In the genomic region with DNA sequence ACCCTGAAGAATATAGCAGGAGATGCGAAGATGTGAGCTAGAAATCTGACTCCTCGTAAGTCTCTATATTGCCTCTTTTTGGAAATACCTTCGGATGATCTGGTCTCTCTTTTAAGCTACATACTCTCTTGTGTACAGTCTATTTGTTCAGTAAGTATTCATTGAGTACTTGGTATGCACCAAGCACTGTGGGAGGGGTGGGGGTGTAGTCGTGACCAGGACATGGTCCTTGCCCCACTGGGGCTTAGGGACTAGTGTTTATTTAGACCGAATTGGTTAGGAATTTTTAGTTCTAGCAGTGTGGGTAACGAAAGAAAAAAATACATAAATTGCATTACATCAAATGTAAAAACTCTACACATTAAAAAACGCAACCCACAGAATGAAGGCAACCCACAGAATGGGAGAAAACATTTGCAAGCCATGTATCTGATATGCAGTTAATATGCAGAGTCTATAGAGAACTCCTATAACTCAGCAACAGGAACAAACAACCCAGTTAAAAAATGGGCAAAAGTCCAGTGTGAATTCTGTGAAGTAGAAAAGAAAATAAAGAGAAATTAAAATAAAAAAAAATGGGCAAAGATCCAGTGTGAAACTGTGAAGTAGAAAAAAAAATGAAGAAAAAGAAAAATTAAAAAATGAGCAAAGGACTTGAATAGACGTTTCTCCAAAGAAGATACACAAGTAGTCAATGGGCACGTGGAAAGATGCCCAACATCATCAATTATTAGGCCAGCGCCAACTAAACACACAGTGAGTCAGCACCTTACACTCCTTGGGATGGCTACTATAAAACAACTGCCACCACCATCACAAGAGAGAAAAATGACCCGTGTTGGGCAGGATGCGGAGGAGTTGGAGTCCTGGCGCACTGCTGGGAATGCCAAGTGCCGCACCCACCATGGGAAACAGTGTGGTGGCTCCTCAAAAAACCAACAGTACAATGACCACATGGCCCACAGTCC, we compare ENCODE assay signal across 25 cellular contexts.
"Had no signal": no experiment of that assay in that cellular context is flagged by ENCODE, and none has a peak within 500 bp of the region (broad histone marks: within the 10 kb centered on the region; RNA-seq: fewer than 3 reads in every experiment).

No MANE protein-coding gene starts in this region.

- H3K4me3 ChIP-seq: adrenal gland, coronary artery, left lung, ovary, prostate gland, stomach, suprapubic skin, transverse colon had no signal

- H3K27me3 ChIP-seq: adrenal gland, foreskin keratinocyte, left lung, ovary, stomach, suprapubic skin, transverse colon had no signal

- H3K9me3 ChIP-seq: adrenal gland, left lung, ovary, prostate gland, stomach, suprapubic skin, transverse colon had no signal

- H3K27ac Mint-ChIP-seq: activated naive CD8-positive, alpha-beta T cell; activated T-helper 1 cell treated with anti-CD3 and anti-CD28 coated beads, Interleukin-12 subunit alpha, Interleukin-12 subunit beta, Interleukin-2, Interleukin-4 antibody, amounts not matched to agents 30 ng/mL and 10 ng/mL and 1 ng/mL, durations not matched to agents 14 hours and 24 hours and 36 hours; natural killer cell had no signal

- H3K36me3 Mint-ChIP-seq: activated naive CD8-positive, alpha-beta T cell; natural killer cell had no signal

- ATAC-seq: foreskin keratinocyte, left lung, natural killer cell had no signal

- H3K27me3 Mint-ChIP-seq: activated naive CD8-positive, alpha-beta T cell had no signal

- H3K36me3 ChIP-seq: adrenal gland, left lung, ovary, prostate gland, stomach, suprapubic skin, transverse colon had no signal

- H3K9me3 Mint-ChIP-seq: activated T-helper 1 cell treated with anti-CD3 and anti-CD28 coated beads, Interleukin-12 subunit alpha, Interleukin-12 subunit beta, Interleukin-2, Interleukin-4 antibody, amounts not matched to agents 30 ng/mL and 10 ng/mL and 1 ng/mL, durations not matched to agents 14 hours and 24 hours and 36 hours; natural killer cell had no signal

- DNase-seq: activated CD4-positive, alpha-beta T cell treated with anti-CD3 and anti-CD28 coated beads for 4 hours; activated CD4-positive, alpha-beta T cell treated with anti-CD3 and anti-CD28 coated beads, Interleukin-2, amount 50 U/mL, for 48 hours; activated CD4-positive, CD25-positive, alpha-beta regulatory T cell; activated gamma-delta T cell treated with Interleukin-2 at 50 U/mL for 16 hours; activated T-cell treated with anti-CD3 and anti-CD28 coated beads for 4 hours; cerebellar nuclear complex; foreskin keratinocyte; glutamatergic neuron; hippocampal formation; kidney glomerular epithelial cell; midbrain; natural killer cell; ovary; stimulated activated CD4-positive, alpha-beta T cell treated with anti-CD3 and anti-CD28 coated beads, Interleukin-12 subunit alpha, Interleukin-12 subunit beta, amount 100 ng/mL, for 4 hours; stimulated activated CD4-positive, alpha-beta T cell treated with anti-CD3 and anti-CD28 coated beads, Interleukin-4, amount 100 ng/mL, for 4 hours; stomach; T1000; transverse colon had no signal

- H3K4me3 Mint-ChIP-seq: activated naive CD8-positive, alpha-beta T cell; activated T-helper 1 cell treated with anti-CD3 and anti-CD28 coated beads, Interleukin-12 subunit alpha, Interleukin-12 subunit beta, Interleukin-2, Interleukin-4 antibody, amounts not matched to agents 30 ng/mL and 10 ng/mL and 1 ng/mL, durations not matched to agents 14 hours and 24 hours and 36 hours; natural killer cell had no signal

- H3K4me1 ChIP-seq: adrenal gland, foreskin keratinocyte, prostate gland, suprapubic skin had no signal

- H3K27ac ChIP-seq: adrenal gland, coronary artery, foreskin keratinocyte, left lung, ovary, prostate gland, stomach, suprapubic skin, transverse colon had no signal
